In the genomic region with DNA sequence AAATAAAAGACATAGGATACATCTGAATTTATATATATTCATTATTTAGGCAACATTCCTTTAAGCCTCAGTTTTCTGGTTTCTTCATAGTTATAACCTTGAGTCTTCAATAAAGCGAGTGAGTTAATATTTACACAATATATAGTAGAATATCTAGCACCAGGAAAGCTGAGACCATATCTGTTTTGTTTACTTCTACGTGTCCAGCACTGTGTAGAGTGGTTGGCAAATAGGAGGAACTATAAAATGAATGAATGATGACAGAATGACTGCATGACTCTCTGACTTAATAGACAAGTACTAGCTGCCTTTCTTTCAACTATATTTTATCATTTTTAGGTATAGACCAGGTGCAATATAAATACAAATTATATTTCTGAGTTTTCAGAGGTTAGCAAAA, we compare ENCODE assay signal across 20 cellular contexts.
DNase-seq lines count a peak whose midpoint lies in the region; ATAC-seq and TF ChIP-seq lines count a peak whose summit lies in the region.
"Had no signal": no experiment of that assay in that cellular context is flagged by ENCODE, and none has a peak within 500 bp of the region (broad histone marks: within the 10 kb centered on the region; RNA-seq: fewer than 3 reads in every experiment).

No MANE protein-coding gene starts in this region.

- H3K9ac ChIP-seq in PC-3 (ENCODE audit: low read length) = no peak overlapping the region
- H3K9ac ChIP-seq: BLaER1 had no signal

- no peaks in the 10 kb centered on the region for H3K9me2 ChIP-seq in PC-3 (replicated peaks; ENCODE audit: low read length)

- intact Hi-C loops in PC-3 (cut with micrococcal nuclease) = no loop called here

- no peak overlapping the region for H3K4me2 ChIP-seq in PC-3 (ENCODE audit: low read length)
- H3K4me2 ChIP-seq: BLaER1, GM23338 had no signal

- no peaks in the 10 kb centered on the region for H3K9me3 ChIP-seq in PC-3 (ENCODE audit: low read length)
- H3K9me3 ChIP-seq: BLaER1, Caco-2 had no signal

- H3K27ac ChIP-seq in PC-3 (ENCODE audit: low read length) = no peak overlapping the region
- H3K27ac ChIP-seq: 22Rv1, BLaER1, C4-2B had no signal

- CTCF ChIA-PET in PC-3 (lab: Charles Lee) = no interaction called here

- POLR2A ChIA-PET in PC-3 (lab: Charles Lee; ENCODE audit: unreplicated experiment) = interaction anchor here (0.7 kb wide), 1 partner anchor 17 kb away, joined by 4 read pairs; no protein-coding TSS in a partner anchor

- no peaks in the 10 kb centered on the region for H4K20me1 ChIP-seq in PC-3 (ENCODE audit: low read length)
- H4K20me1 ChIP-seq: BLaER1 had no signal

- DNase-seq in DMS153 (lab: John Stamatoyannopoulos, UW) (peak; percentile 6), DMS153 treated with DMSO at 0.1 percent for 48 hours (lab: John Stamatoyannopoulos, UW; ENCODE audit: unreplicated experiment) (no peak), NCI-H748 (lab: John Stamatoyannopoulos, UW; ENCODE audit: unreplicated experiment) (peak; percentile 1), NCI-H748 treated with DMSO at 0.1 percent for 48 hours (lab: John Stamatoyannopoulos, UW) (no peak), PC-3 (peak; percentile 50)
- DNase-seq in activated CD4-positive, CD25-positive, alpha-beta regulatory T cell (lab: John Stamatoyannopoulos, UW) = no peak
- DNase-seq: Caco-2; CD4-positive, CD25-positive, alpha-beta regulatory T cell; CD8-positive, alpha-beta T cell; DMS79; EL; GDM1; H9 had no signal

- H3K4me3 ChIP-seq in PC-3 (ENCODE audit: low read length) = no peak overlapping the region
- H3K4me3 ChIP-seq: BLaER1, GM12878, GM23338 had no signal

- H3K4me1 ChIP-seq in PC-3 (ENCODE audit: insufficient read depth, low read length) = 0 out of 2 replicates have a peak, but pooled peaks cover 3% of the 10 kb centered on the region
- H3K4me1 ChIP-seq: BLaER1, Caco-2 had no signal

- H3K36me3 ChIP-seq in PC-3 (ENCODE audit: low read depth, low read length) = no peaks in the 10 kb centered on the region
- H3K36me3 ChIP-seq: BLaER1 had no signal

- no peaks in the 10 kb centered on the region for H3K27me3 ChIP-seq in PC-3 (ENCODE audit: low read length)
- H3K27me3 ChIP-seq: BLaER1 had no signal

- BruUV-seq in PC-3 (replicated peaks; lab: Mats Ljungman, UMichigan) = no TSS peak

- ATAC-seq in PC-3 = peak; percentile 99
- no peak for ATAC-seq in HG02973 (IDR thresholded peaks at IDR 0.05; ENCODE audit: unreplicated experiment)
- ATAC-seq: CD8-positive, alpha-beta T cell; GM12878; GM23338; HCT116 had no signal

- H3K79me2 ChIP-seq in PC-3 (ENCODE audit: low read length) = no peaks in the 10 kb centered on the region

- TF ChIP-seq CTCF in PC-3 (conservative IDR thresholded peaks at IDR 0.05; ENCODE audit: low read depth, low read length) = no peak

- H3F3A ChIP-seq in PC-3 (ENCODE audit: low read length, unreplicated experiment) = no peaks in the 10 kb centered on the region

- H2AFZ ChIP-seq in PC-3 (ENCODE audit: low read length) = no peak overlapping the region
- H2AFZ ChIP-seq: GM23338 had no signal

Comparison
In these comparisons a context has a peak if more than half of its experiments do, and no peak if none do; other contexts are left out.
1. DNase-seq: peak in DMS153 (single experiment), NCI-H748 (single experiment) and PC-3 (single experiment); none in DMS153 treated with DMSO at 0.1 percent for 48 hours (single experiment), NCI-H748 treated with DMSO at 0.1 percent for 48 hours (single experiment) and activated CD4-positive, CD25-positive, alpha-beta regulatory T cell (0 of 4).